ENCODE assay signal across 9 cellular contexts in genomic region chr1:33633019-33633801, GRCh38.
DNase-seq lines count a peak whose midpoint lies in the region; FAIRE-seq and TF ChIP-seq lines count a peak whose summit lies in the region.
"Had no signal": no experiment of that assay in that cellular context is flagged by ENCODE, and none has a peak within 500 bp of the region (broad histone marks: within the 10 kb centered on the region; RNA-seq: fewer than 3 reads in every experiment).

No MANE protein-coding gene starts in this region.

- no peaks in the 10 kb centered on the region for H3K36me3 ChIP-seq in WERI-Rb-1
- no peaks in the 10 kb centered on the region for H3K36me3 ChIP-seq in breast epithelium

- H3K27me3 Mint-ChIP-seq in HFFc6 (ENCODE audit: insufficient read depth) = peaks cover 11% of the 10 kb centered on the region

- no peaks in the 10 kb centered on the region for H3K4me1 ChIP-seq in breast epithelium

- no peak overlapping the region for H3K27ac Mint-ChIP-seq in HFFc6
- H3K27ac Mint-ChIP-seq: activated naive CD8-positive, alpha-beta T cell had no signal

- DNase-seq in D721Med (ENCODE audit: insufficient read length, low spot score) (peak; percentile 65), HFFc6 (peak; percentile 75), NCI-H2196 (lab: John Stamatoyannopoulos, UW; ENCODE audit: unreplicated experiment) (peak; percentile 89), WERI-Rb-1 (peak; percentile 90), breast epithelium (ENCODE audit: low spot score in 2 of 2) (peak; percentile 77 to 91), iris pigment epithelial cell (ENCODE audit: low read depth) (peak; percentile 80), cortex of kidney (lab: John Stamatoyannopoulos, UW) (no peak)
- peak; percentile 95 for DNase-seq in stimulated activated CD4-positive, alpha-beta T cell treated with anti-CD3 and anti-CD28 coated beads, Interleukin-15, amount 100 ng/mL, for 24 hours

- H3K27me3 ChIP-seq in WERI-Rb-1 (ENCODE audit: insufficient read depth, low read depth, severe bottlenecking) (peaks cover 81% of the 10 kb centered on the region), breast epithelium (peaks cover 0 to 4% of the 10 kb centered on the region in 2 donors)

- 0 out of 2 replicates have a peak overlapping the region, but pooled peaks have one; percentile 13 for H3K4me3 ChIP-seq in WERI-Rb-1 (ENCODE audit: low read depth, low read length)
- no peak overlapping the region for H3K4me3 ChIP-seq in breast epithelium

- H3K4me3 Mint-ChIP-seq in HFFc6 = no peak overlapping the region
- H3K4me3 Mint-ChIP-seq: activated naive CD8-positive, alpha-beta T cell had no signal

- no peak overlapping the region for H3K27ac ChIP-seq in WERI-Rb-1
- no peak overlapping the region for H3K27ac ChIP-seq in breast epithelium

- no peak for FAIRE-seq in D721Med (lab: Jason Lieb, UNC)

- no peaks in the 10 kb centered on the region for H3K9me3 Mint-ChIP-seq in HFFc6

- H3K4me1 Mint-ChIP-seq in HFFc6 (ENCODE audit: low read depth) = peaks cover 2% of the 10 kb centered on the region; the same call in 1 of the 2 replicates

- TF ChIP-seq CTCF in D721Med (IDR thresholded peaks at IDR 0.05; ENCODE audit: insufficient read depth, missing control alignments) (peak; percentile 100), HFFc6 (IDR thresholded peaks at IDR 0.05) (peak; percentile 95), WERI-Rb-1 (IDR thresholded peaks at IDR 0.05; ENCODE audit: low read depth, low read length) (peak; percentile 99), breast epithelium (IDR thresholded peaks at IDR 0.05) (peak; percentile 56 to 81 (median 79))

- no peaks in the 10 kb centered on the region for H3K36me3 Mint-ChIP-seq in HFFc6 (ENCODE audit: low read depth)
- H3K36me3 Mint-ChIP-seq: activated naive CD8-positive, alpha-beta T cell had no signal

- no peak for TF ChIP-seq POLR2A in breast epithelium (IDR thresholded peaks at IDR 0.05)

- H3K9me3 ChIP-seq in WERI-Rb-1 (ENCODE audit: severe bottlenecking) (no peaks in the 10 kb centered on the region), breast epithelium (no peaks in the 10 kb centered on the region)

- intact Hi-C loops in breast epithelium (cut with DNase I; ENCODE audit: low total_unique reads) = no loop called here
